11 cellular contexts compared by ENCODE assay signal in the genomic region with DNA sequence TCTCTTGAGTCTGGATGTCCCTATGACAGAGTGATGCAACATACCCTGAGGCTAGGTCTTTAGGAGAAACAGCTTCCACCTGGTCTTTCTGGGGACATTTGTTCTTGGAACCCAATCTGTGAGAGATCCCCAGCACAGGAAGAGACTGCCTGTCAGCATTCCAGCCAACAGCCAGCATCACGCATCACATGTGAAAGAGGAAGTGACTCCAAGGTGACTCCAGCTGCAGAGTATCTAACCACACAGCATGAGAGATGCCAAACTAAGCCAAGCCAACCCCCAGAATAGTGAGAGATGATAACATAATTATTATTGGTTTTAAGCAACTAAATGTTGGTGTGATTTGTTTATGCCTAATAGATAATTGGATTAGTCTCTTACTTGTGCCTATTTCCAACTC. TPM values are rescaled to one million over a fixed set of nuclear protein-coding genes. Genes with fewer than 3 reads are reported as not detected.
DNase-seq lines count a peak whose midpoint lies in the region; ATAC-seq and TF ChIP-seq lines count a peak whose summit lies in the region.
"Had no signal": no experiment of that assay in that cellular context is flagged by ENCODE, and none has a peak within 500 bp of the region (broad histone marks: within the 10 kb centered on the region; RNA-seq: fewer than 3 reads in every experiment).

No MANE protein-coding gene starts in this region.

- H3K9me3 ChIP-seq in endodermal cell (ENCODE audit: control insufficient read depth, low read length): no peaks in the 10 kb centered on the region

- no peaks in the 10 kb centered on the region for H3K4me1 ChIP-seq in endodermal cell (ENCODE audit: control insufficient read depth, insufficient read depth, low read length)

- no peaks in the 10 kb centered on the region for H3K36me3 Mint-ChIP-seq in natural killer cell treated with Interleukin-12 subunit alpha and Interleukin-12 subunit beta and Interleukin-15 and Interleukin-18, amount 100 ng/mL, for 72 hours
- no peaks in the 10 kb centered on the region for H3K36me3 Mint-ChIP-seq in endodermal cell (ENCODE audit: low read depth)

- peaks cover 7 to 8% of the 10 kb centered on the region in 2 donors for H3K27me3 Mint-ChIP-seq in natural killer cell treated with Interleukin-12 subunit alpha and Interleukin-12 subunit beta and Interleukin-15 and Interleukin-18, amount 100 ng/mL, for 72 hours
- peaks cover 6% of the 10 kb centered on the region for H3K27me3 Mint-ChIP-seq in endodermal cell (ENCODE audit: insufficient read depth)

- H3K9ac ChIP-seq in endodermal cell (ENCODE audit: extremely low read depth, low read length, poor library complexity, severe bottlenecking): no peak overlapping the region

- H3K4me1 Mint-ChIP-seq in natural killer cell treated with Interleukin-12 subunit alpha and Interleukin-12 subunit beta and Interleukin-15 and Interleukin-18, amount 100 ng/mL, for 72 hours (ENCODE audit: low read depth in 2 of 2): peaks cover 0 to under 1% of the 10 kb centered on the region in 2 donors
- peaks cover 2% of the 10 kb centered on the region for H3K4me1 Mint-ChIP-seq in endodermal cell
- H3K4me1 Mint-ChIP-seq: central memory CD8-positive, alpha-beta T cell had no signal

- no peak overlapping the region for H3K27ac Mint-ChIP-seq in natural killer cell treated with Interleukin-12 subunit alpha and Interleukin-12 subunit beta and Interleukin-15 and Interleukin-18, amount 100 ng/mL, for 72 hours
- no peak overlapping the region for H3K27ac Mint-ChIP-seq in endodermal cell

- DNase-seq in AG08395 (ENCODE audit: low spot score) (peak; percentile 79), dermis blood vessel endothelial cell (peak; percentile 47), ecto neural progenitor cell (ENCODE audit: low spot score) (no peak), endodermal cell (no peak)
- DNase-seq in natural killer cell treated with Interleukin-12 subunit alpha and Interleukin-12 subunit beta and Interleukin-15 and Interleukin-18, amount 100 ng/mL, for 72 hours (ENCODE audit: low spot score): no peak
- DNase-seq: COR-L47 had no signal

- H3K4me3 Mint-ChIP-seq in natural killer cell treated with Interleukin-12 subunit alpha and Interleukin-12 subunit beta and Interleukin-15 and Interleukin-18, amount 100 ng/mL, for 72 hours: no peak overlapping the region
- H3K4me3 Mint-ChIP-seq in endodermal cell: no peak overlapping the region
- H3K4me3 Mint-ChIP-seq: central memory CD8-positive, alpha-beta T cell had no signal

- H3K4me3 ChIP-seq in endodermal cell (ENCODE audit: low read length): no peak overlapping the region

- no peak for TF ChIP-seq CTCF in endodermal cell (conservative IDR thresholded peaks at IDR 0.05)

- no peaks in the 10 kb centered on the region for H3K9me3 Mint-ChIP-seq in natural killer cell treated with Interleukin-12 subunit alpha and Interleukin-12 subunit beta and Interleukin-15 and Interleukin-18, amount 100 ng/mL, for 72 hours
- H3K9me3 Mint-ChIP-seq in endodermal cell: no peaks in the 10 kb centered on the region
- H3K9me3 Mint-ChIP-seq: central memory CD8-positive, alpha-beta T cell had no signal

- H3K27me3 ChIP-seq in endodermal cell (ENCODE audit: control insufficient read depth, insufficient read depth, low read length, poor library complexity, severe bottlenecking): no peaks in the 10 kb centered on the region

- ATAC-seq in GM19438 (IDR thresholded peaks at IDR 0.05; ENCODE audit: low read depth, unreplicated experiment) (peak; percentile 78), HG03565 (IDR thresholded peaks at IDR 0.05; ENCODE audit: unreplicated experiment) (peak; percentile 50), GM19035 (IDR thresholded peaks at IDR 0.05; ENCODE audit: unreplicated experiment) (no peak)
- no peak for ATAC-seq in natural killer cell treated with Interleukin-12 subunit alpha and Interleukin-12 subunit beta and Interleukin-15 and Interleukin-18, amount 100 ng/mL, for 72 hours

- 100% methylated on average over 1 of the region's 1 CpG for WGBS in endodermal cell (ENCODE audit: insufficient coverage in 1 of 2, insufficient read length in 1 of 2), 2 experiments

- H3K36me3 ChIP-seq in endodermal cell (ENCODE audit: control insufficient read depth, insufficient read depth, low read length): no peaks in the 10 kb centered on the region

- no peak overlapping the region for H3K27ac ChIP-seq in endodermal cell (ENCODE audit: low read depth, low read length)

RNA-seq across cellular contexts. Expression of a gene that starts 35.7 kb away (rescaled TPM):
- total RNA-seq in dermis blood vessel endothelial cell (not detected in 2 replicates), endodermal cell (not detected)
- not detected for total RNA-seq in natural killer cell treated with Interleukin-12 subunit alpha and Interleukin-12 subunit beta and Interleukin-15 and Interleukin-18, amount 100 ng/mL, for 72 hours
- polyA plus RNA-seq in endodermal cell (2013, experiment 1 of 2): not detected
- polyA plus RNA-seq in endodermal cell (2013, experiment 2 of 2): not detected
- total RNA-seq: T-helper 2 cell treated with Interferon-gamma antibody and Interleukin-4, amounts not matched to agents 100 ng/mL and 5 ng/mL, for 36 hours had no signal

RNA-seq across cellular contexts. Expression of a gene that starts 59.6 kb away (rescaled TPM):
- total RNA-seq in dermis blood vessel endothelial cell (58.3 and 86.8 TPM in 2 replicates), endodermal cell (100 to 1,000 TPM in 1 of 2 donors, 10 to 100 TPM in 1; 72.6 to 124 TPM)
- 10 to 100 TPM; 27.2 to 55.6 TPM for total RNA-seq in natural killer cell treated with Interleukin-12 subunit alpha and Interleukin-12 subunit beta and Interleukin-15 and Interleukin-18, amount 100 ng/mL, for 72 hours
- polyA plus RNA-seq in endodermal cell (2013, experiment 1 of 2): 63.3 TPM
- polyA plus RNA-seq in endodermal cell (2013, experiment 2 of 2): 48.4 TPM

Comparison
In these comparisons a context has a peak if more than half of its experiments do, and no peak if none do; other contexts are left out.
1. DNase-seq: peak in AG08395 (single experiment) and dermis blood vessel endothelial cell (single experiment); none in natural killer cell treated with Interleukin-12 subunit alpha and Interleukin-12 subunit beta and Interleukin-15 and Interleukin-18, amount 100 ng/mL, for 72 hours (single experiment), ecto neural progenitor cell (single experiment) and endodermal cell (single experiment).
2. ATAC-seq: peak in GM19438 (single experiment) and HG03565 (single experiment); none in natural killer cell treated with Interleukin-12 subunit alpha and Interleukin-12 subunit beta and Interleukin-15 and Interleukin-18, amount 100 ng/mL, for 72 hours (0 of 2) and GM19035 (single experiment).